ENCODE assay signal across 8 cellular contexts in the genomic region with DNA sequence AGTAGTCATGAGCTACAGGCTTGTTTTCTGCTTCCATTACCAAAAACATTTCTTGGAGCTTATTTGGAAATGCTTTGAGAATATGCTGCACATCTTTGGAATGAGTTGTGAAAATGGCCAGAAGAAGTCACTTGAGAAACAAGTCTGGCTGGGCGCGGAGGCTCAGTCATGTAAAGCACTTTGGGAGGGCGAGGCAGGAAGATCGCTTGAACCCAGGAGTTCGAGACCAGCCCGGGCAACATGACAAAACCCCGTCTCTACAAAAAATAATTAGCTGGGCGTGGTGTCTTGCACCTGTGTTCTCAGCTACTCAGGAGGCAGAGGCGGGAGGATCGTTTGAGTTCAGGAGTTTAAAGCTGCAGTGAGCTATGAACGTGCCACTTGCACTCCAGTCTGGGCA. TPM values are rescaled to one million over a fixed set of nuclear protein-coding genes. Genes with fewer than 3 reads are reported as not detected.
DNase-seq lines count a peak whose midpoint lies in the region; ATAC-seq and TF ChIP-seq lines count a peak whose summit lies in the region.

No MANE protein-coding gene starts in this region.

- intact Hi-C loops in left cardiac atrium (cut with DNase I), result no loop called here

- H3K27ac Mint-ChIP-seq in brain (peak overlapping the region; percentile 97 to 100 (median 99)), mesothelial cell of epicardium (peak overlapping the region; percentile 99)

- H3K4me3 Mint-ChIP-seq in brain, result peak overlapping the region; percentile 96 to 100 (median 99)
- H3K4me3 Mint-ChIP-seq in mesothelial cell of epicardium, result peak overlapping the region; percentile 99

- TF ChIP-seq CTCF in right atrium auricular region (IDR thresholded peaks at IDR 0.05) (no peak), brain (conservative IDR thresholded peaks at IDR 0.05) (no peak), mesothelial cell of epicardium (IDR thresholded peaks at IDR 0.05; ENCODE audit: unreplicated experiment) (no peak)

- H3K4me1 Mint-ChIP-seq in brain (peaks cover 78% of the 10 kb centered on the region), mesothelial cell of epicardium (peaks cover 39% of the 10 kb centered on the region)

- H3K9me3 Mint-ChIP-seq in brain (peaks cover 0 to 8% (median 0%) of the 10 kb centered on the region in 5 experiments), mesothelial cell of epicardium (no peaks in the 10 kb centered on the region)

- ATAC-seq in left cardiac atrium, result no peak

- H3K4me1 ChIP-seq in right atrium auricular region, result peaks cover 0 to 34% of the 10 kb centered on the region in 2 donors

- DNase-seq in right atrium auricular region (ENCODE audit: low spot score) (no peak), left cardiac atrium (no peak), mesothelial cell of epicardium (ENCODE audit: low spot score in 2 of 2, unreplicated experiment in 2 of 2) (no peak), mesenteric fat pad (ENCODE audit: low spot score) (no peak), DMS53 (lab: John Stamatoyannopoulos, UW) (no peak), NCI-H1417 treated with DMSO at 0.1 percent for 48 hours (lab: John Stamatoyannopoulos, UW) (no peak), NCI-H2196 treated with DMSO at 0.1 percent for 48 hours (lab: John Stamatoyannopoulos, UW; ENCODE audit: unreplicated experiment) (no peak)

- peaks cover 11% of the 10 kb centered on the region for H3K27me3 Mint-ChIP-seq in brain
- H3K27me3 Mint-ChIP-seq in mesothelial cell of epicardium (ENCODE audit: low read depth), result no peaks in the 10 kb centered on the region

- H3K27me3 ChIP-seq in right atrium auricular region, result no peaks in the 10 kb centered on the region

- peaks cover 19% of the 10 kb centered on the region for H3K36me3 ChIP-seq in right atrium auricular region

- H3K36me3 Mint-ChIP-seq in brain, result peaks cover 34% of the 10 kb centered on the region
- H3K36me3 Mint-ChIP-seq in mesothelial cell of epicardium, result peaks cover 4% of the 10 kb centered on the region

- H3K9me3 ChIP-seq in right atrium auricular region, result no peaks in the 10 kb centered on the region

- H3K27ac ChIP-seq in right atrium auricular region, result peak overlapping the region; percentile 87 to 90

- H3K4me3 ChIP-seq in right atrium auricular region, result peak overlapping the region; percentile 73 to 79

RNA-seq across cellular contexts. Expression of a gene that starts 0.9 kb away (rescaled TPM):
- total RNA-seq in right atrium auricular region (10 to 100 TPM; 28.3 to 32.7 TPM), left cardiac atrium (10 to 100 TPM; 21.7 to 24.7 TPM), mesothelial cell of epicardium (21.0 to 23.5 TPM (median 23.1 TPM) in 3 replicates), mesenteric fat pad (17.7 TPM)
- 35.9 TPM for polyA plus RNA-seq in brain (ENCODE audit: insufficient read depth, low read depth, low replicate concordance)

RNA-seq across cellular contexts. Expression of a gene that starts 4.4 kb away (rescaled TPM):
- total RNA-seq in right atrium auricular region (10 to 100 TPM; 37.6 to 63.2 TPM), left cardiac atrium (10 to 100 TPM; 50.7 to 61.6 TPM), mesothelial cell of epicardium (121 to 131 TPM (median 122 TPM) in 3 replicates), mesenteric fat pad (91.5 TPM)
- polyA plus RNA-seq in brain (ENCODE audit: insufficient read depth, low read depth, low replicate concordance), result 81.2 TPM

RNA-seq across cellular contexts. Expression of a gene that starts 30.4 kb away (rescaled TPM):
- total RNA-seq in right atrium auricular region (10 to 100 TPM; 13.1 to 18.4 TPM), left cardiac atrium (10 to 100 TPM; 14.1 to 20.2 TPM), mesothelial cell of epicardium (37.2 to 40.8 TPM (median 38.7 TPM) in 3 replicates), mesenteric fat pad (41.6 TPM)
- 9.0 TPM for polyA plus RNA-seq in brain (ENCODE audit: insufficient read depth, low read depth, low replicate concordance)

RNA-seq across cellular contexts. Expression of a gene that starts 36.8 kb away (rescaled TPM):
- total RNA-seq in right atrium auricular region (10 to 100 TPM; 38.5 to 51.8 TPM), left cardiac atrium (10 to 100 TPM; 42.9 to 52.6 TPM), mesothelial cell of epicardium (74.8 to 77.6 TPM (median 75.5 TPM) in 3 replicates), mesenteric fat pad (65.5 TPM)
- 67.7 TPM for polyA plus RNA-seq in brain (ENCODE audit: insufficient read depth, low read depth, low replicate concordance)
